ENCODE assay signal across 9 cellular contexts in the genomic region with DNA sequence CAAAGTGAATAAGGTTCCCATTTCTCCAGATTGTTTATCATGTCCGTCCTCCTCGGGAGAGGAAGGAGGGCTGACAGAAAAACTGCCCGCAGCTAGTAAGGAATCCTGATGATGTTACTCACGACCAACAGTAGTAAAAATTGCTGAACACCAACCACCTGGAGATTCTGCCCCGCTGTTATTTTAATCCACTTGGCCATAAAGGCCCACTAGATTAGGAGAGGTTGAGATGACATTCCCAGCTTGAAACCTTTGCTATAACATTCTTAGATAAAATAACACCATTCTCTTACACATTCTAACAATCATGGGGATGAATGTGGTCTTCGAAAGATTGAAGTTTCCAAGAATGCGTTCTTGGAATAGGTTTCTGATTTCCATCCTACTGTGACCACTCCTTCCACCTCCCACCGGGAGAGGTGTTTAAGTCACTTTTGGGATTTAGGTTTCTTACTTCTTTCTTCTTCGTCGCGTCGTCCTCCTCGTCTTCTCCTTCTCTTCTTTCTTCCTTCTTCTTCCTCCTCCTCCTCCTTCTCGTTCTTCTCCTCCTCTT. TPM values are rescaled to one million over a fixed set of nuclear protein-coding genes. Genes with fewer than 3 reads are reported as not detected.
DNase-seq lines count a peak whose midpoint lies in the region; ATAC-seq and TF ChIP-seq lines count a peak whose summit lies in the region.
"Had no signal": no experiment of that assay in that cellular context is flagged by ENCODE, and none has a peak within 500 bp of the region (broad histone marks: within the 10 kb centered on the region; RNA-seq: fewer than 3 reads in every experiment).

No MANE protein-coding gene starts in this region.

- intact Hi-C loops in heart right ventricle (cut with DNase I), result loop anchor here in 9 of 10 donors (5.0 to 10.0 kb wide), 14 partner anchors 41 to 353 kb away; no protein-coding TSS in a partner anchor
- intact Hi-C loops in Right ventricle myocardium inferior (cut with DNase I), result loop anchor here (2.0 to 5.0 kb wide), 2 partner anchors 69 to 181 kb away; no protein-coding TSS in a partner anchor
- intact Hi-C loops in lower lobe of right lung (cut with DNase I), result no loop called here
- intact Hi-C loops in uterus (cut with DNase I; ENCODE audit: low total_unique reads), result loop anchor here (10.0 kb wide), 2 partner anchors 173 to 533 kb away; no protein-coding TSS in a partner anchor
- intact Hi-C loops in mucosa of descending colon (cut with DNase I, micrococcal nuclease), result loop anchor here in 1 of 2 donors (10.0 kb wide), 1 partner anchor 193 kb away; no protein-coding TSS in a partner anchor

- TF ChIP-seq POLR2A in uterus (IDR thresholded peaks at IDR 0.05), result no peak

- in situ Hi-C loops in brain microvascular endothelial cell (cut with HindIII; ENCODE audit: low pct_ligation_motif_present, low sequenced_read_pairs), result no loop called here

- peaks cover 0 to 52% (median 4%) of the 10 kb centered on the region in 7 donors for H3K27me3 ChIP-seq in heart right ventricle
- no peaks in the 10 kb centered on the region for H3K27me3 ChIP-seq in brain microvascular endothelial cell (replicated peaks)
- H3K27me3 ChIP-seq in lower lobe of right lung (ENCODE audit: low read depth), result peaks cover 15% of the 10 kb centered on the region
- H3K27me3 ChIP-seq in uterus, result no peaks in the 10 kb centered on the region

- no peak for TF ChIP-seq CTCF in heart right ventricle (IDR thresholded peaks at IDR 0.05)
- TF ChIP-seq CTCF in brain microvascular endothelial cell (IDR thresholded peaks at IDR 0.05; ENCODE audit: low read depth, low read length, missing control alignments), result no peak
- no peak for TF ChIP-seq CTCF in lower lobe of right lung (IDR thresholded peaks at IDR 0.05)
- TF ChIP-seq CTCF in uterus (IDR thresholded peaks at IDR 0.05), result no peak
- TF ChIP-seq CTCF in mucosa of descending colon (IDR thresholded peaks at IDR 0.05), result no peak

- DNase-seq in heart right ventricle (no peak), Right ventricle myocardium inferior (ENCODE audit: missing footprints) (no peak), brain microvascular endothelial cell (no peak), lower lobe of right lung (no peak), uterus (peak in 1 of 2 donors; percentile 40), mucosa of descending colon (no peak), NCI-H128 (lab: John Stamatoyannopoulos, UW; ENCODE audit: unreplicated experiment) (no peak)

- ATAC-seq in heart right ventricle (no peak), Right ventricle myocardium inferior (no peak), lower lobe of right lung (no peak), GM21619 (IDR thresholded peaks at IDR 0.05; ENCODE audit: unreplicated experiment) (no peak), mucosa of descending colon (no peak)

- H3K9me3 ChIP-seq in heart right ventricle (no peaks in the 10 kb centered on the region), lower lobe of right lung (no peaks in the 10 kb centered on the region), uterus (no peaks in the 10 kb centered on the region), mucosa of descending colon (no peaks in the 10 kb centered on the region)

- H3K36me3 ChIP-seq in heart right ventricle (no peaks in the 10 kb centered on the region), brain microvascular endothelial cell (replicated peaks) (no peaks in the 10 kb centered on the region), lower lobe of right lung (no peaks in the 10 kb centered on the region), uterus (no peaks in the 10 kb centered on the region), mucosa of descending colon (ENCODE audit: low read depth) (no peaks in the 10 kb centered on the region)

- H3K4me3 ChIP-seq in heart right ventricle (peak overlapping the region; percentile 55 to 83 (median 75)), brain microvascular endothelial cell (ENCODE audit: low read depth, low read length) (peak overlapping the region; percentile 64), lower lobe of right lung (peak overlapping the region; percentile 69), uterus (peak overlapping the region; percentile 56 to 89), mucosa of descending colon (no peak overlapping the region)

- WGBS in heart right ventricle, 2 donors, result 44 to 51% methylated on average over 14 of the region's 14 CpGs

- H3K4me1 ChIP-seq in heart right ventricle (peaks cover 1 to 58% (median 33%) of the 10 kb centered on the region in 9 donors), lower lobe of right lung (peaks cover 55% of the 10 kb centered on the region), uterus (no peaks in the 10 kb centered on the region), mucosa of descending colon (ENCODE audit: low read depth) (peaks cover 15% of the 10 kb centered on the region)

- H3K27ac ChIP-seq in heart right ventricle (peak overlapping the region in 7 of 10 donors; percentile 54 to 90 (median 81)), brain microvascular endothelial cell (no peak overlapping the region), lower lobe of right lung (peak overlapping the region; percentile 36), uterus (peak overlapping the region; percentile 92 to 96)

RNA-seq across cellular contexts. Expression of a gene that starts 1.9 kb away (rescaled TPM):
- 1 to 10 TPM; 2.1 to 4.2 (median 2.4) TPM for total RNA-seq in heart right ventricle
- 1 to 10 TPM in 1 of 2 donors, under 1 TPM in 1; 0.87 to 3.1 TPM for polyA plus RNA-seq in heart right ventricle
- total RNA-seq in Right ventricle myocardium inferior, result 4.9 TPM
- 32.0 TPM for total RNA-seq in lower lobe of right lung
- total RNA-seq in uterus, result 10 to 100 TPM; 19.2 to 39.9 (median 28.8) TPM
- total RNA-seq in mucosa of descending colon, result 1 to 10 TPM; 1.3 to 3.7 (median 2.7) TPM
- total RNA-seq: myocyte had no signal
